10 cellular contexts compared by ENCODE assay signal in the genomic region with DNA sequence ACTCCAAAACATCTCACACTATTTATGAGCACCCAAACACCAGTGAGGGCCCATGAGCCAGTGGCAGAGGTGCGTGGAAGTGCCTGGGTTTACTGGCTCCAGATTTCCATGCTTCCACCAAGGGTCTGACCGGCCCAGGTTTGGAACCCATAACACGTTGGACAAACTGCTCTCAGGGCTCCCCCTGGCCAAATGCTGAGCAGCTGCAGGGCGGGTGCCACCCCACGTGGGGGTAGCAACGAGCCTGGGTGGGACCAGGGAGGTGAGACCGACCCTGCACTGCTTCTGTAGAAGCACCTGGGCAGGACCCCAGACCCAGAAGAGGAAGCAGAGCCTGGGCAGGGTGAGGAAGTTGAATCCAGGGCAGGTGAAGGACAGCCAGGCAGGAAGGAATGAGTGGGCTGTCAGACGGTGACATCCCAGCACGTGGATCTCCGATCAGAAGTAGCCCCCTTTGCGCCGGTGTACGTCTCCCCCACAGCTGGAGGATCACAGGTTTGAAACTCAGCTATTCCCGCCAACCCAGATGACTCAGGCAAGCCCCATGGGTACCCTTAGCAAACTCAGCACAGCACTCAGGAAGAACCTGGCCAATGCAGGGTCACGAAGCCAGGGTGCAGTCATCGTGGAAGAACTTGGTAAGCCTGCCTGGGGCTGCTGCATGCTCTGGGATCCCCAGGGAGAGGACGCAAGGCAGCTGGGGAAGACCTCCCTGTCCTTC.
A peak's percentile ranks its signal among the peaks of the same experiment; 100 is the strongest.
DNase-seq lines count a peak whose midpoint lies in the region; ATAC-seq and TF ChIP-seq lines count a peak whose summit lies in the region.
"Had no signal": no experiment of that assay in that cellular context is flagged by ENCODE, and none has a peak within 500 bp of the region (broad histone marks: within the 10 kb centered on the region; RNA-seq: fewer than 3 reads in every experiment).

No MANE protein-coding gene starts in this region.

- no peaks in the 10 kb centered on the region for H3K9me2 ChIP-seq in PC-9 (ENCODE audit: insufficient read depth)

- no peak for TF ChIP-seq POLR2A in suprapubic skin (IDR thresholded peaks at IDR 0.05)

- no peak overlapping the region for H2AFZ ChIP-seq in PC-9

- intact Hi-C loops in left ventricle myocardium superior (cut with micrococcal nuclease) (no loop called here), left cardiac atrium (cut with DNase I) (loop anchor here in 1 of 2 donors (5.0 kb wide), 1 partner anchor 33 kb away; no protein-coding TSS in a partner anchor), PC-9 (cut with micrococcal nuclease; ENCODE audit: unreplicated experiment) (loop anchor here (2.0 kb wide), 1 partner anchor 135 kb away; no protein-coding TSS in a partner anchor), upper lobe of right lung (cut with DNase I) (no loop called here)

- TF ChIP-seq EP300 in suprapubic skin (IDR thresholded peaks at IDR 0.05), result no peak

- H3K9me3 ChIP-seq in PC-9 (ENCODE audit: insufficient read depth, low read depth) (no peaks in the 10 kb centered on the region), upper lobe of right lung (no peaks in the 10 kb centered on the region), suprapubic skin (no peaks in the 10 kb centered on the region), BE2C (peaks cover 5% of the 10 kb centered on the region; the same call in 1 of the 2 replicates)

- no TSS peak for BruUV-seq in PC-9 (replicated peaks; lab: Mats Ljungman, UMichigan)

- TF ChIP-seq CTCF in PC-9 (conservative IDR thresholded peaks at IDR 0.05), result no peak
- no peak for TF ChIP-seq CTCF in fibroblast of the aortic adventitia (IDR thresholded peaks at IDR 0.05; ENCODE audit: insufficient read depth, low read length)
- no peak for TF ChIP-seq CTCF in upper lobe of right lung (IDR thresholded peaks at IDR 0.05)
- no peak for TF ChIP-seq CTCF in suprapubic skin (IDR thresholded peaks at IDR 0.05)
- TF ChIP-seq CTCF in BE2C (IDR thresholded peaks at IDR 0.05; ENCODE audit: low read depth, low read length), result no peak; the same call in 1 of the 2 replicates

- POLR2A ChIA-PET in PC-9 (lab: Charles Lee; ENCODE audit: unreplicated experiment), result no interaction called here

- peaks cover 25% of the 10 kb centered on the region; the same call in 1 of the 2 replicates for H3F3A ChIP-seq in PC-9 (ENCODE audit: insufficient read depth, low read depth)

- CTCF ChIA-PET in PC-9 (lab: Charles Lee), result no interaction called here

- 86% methylated on average over 16 of the region's 17 CpGs for WGBS in suprapubic skin

- peaks cover 14% of the 10 kb centered on the region for H3K36me3 ChIP-seq in PC-9 (ENCODE audit: low read depth)
- peaks cover 8% of the 10 kb centered on the region for H3K36me3 ChIP-seq in upper lobe of right lung
- H3K36me3 ChIP-seq in suprapubic skin, result no peaks in the 10 kb centered on the region
- H3K36me3 ChIP-seq in BE2C, result no peaks in the 10 kb centered on the region

- DNase-seq in left ventricle myocardium superior (no peak), left cardiac atrium (no peak), PC-9 (no peak), fibroblast of the aortic adventitia (ENCODE audit: low read depth) (peak; percentile 26), upper lobe of right lung (no peak), suprapubic skin (ENCODE audit: low spot score in 2 of 2) (no peak), OCI-M2 (lab: John Stamatoyannopoulos, UW; ENCODE audit: unreplicated experiment) (no peak), BE2C (no peak)
- DNase-seq: hippocampal formation, NCI-H526 had no signal

- H3K4me3 ChIP-seq in PC-9 (peak overlapping the region; percentile 7; the same call in 1 of the 2 replicates), fibroblast of the aortic adventitia (ENCODE audit: low read depth, low read length) (no peak overlapping the region), upper lobe of right lung (no peak overlapping the region), suprapubic skin (no peak overlapping the region), BE2C (ENCODE audit: low read depth, low read length) (no peak overlapping the region)

- H4K20me1 ChIP-seq in PC-9 (ENCODE audit: insufficient read depth), result peaks cover 37% of the 10 kb centered on the region

- peak overlapping the region; percentile 69 for H3K4me2 ChIP-seq in PC-9

- H3K79me2 ChIP-seq in PC-9 (ENCODE audit: low read depth), result 0 out of 2 replicates have a peak, but pooled peaks cover 14% of the 10 kb centered on the region

- peaks cover 29% of the 10 kb centered on the region for H3K4me1 ChIP-seq in PC-9 (replicated peaks; ENCODE audit: insufficient read depth)
- peaks cover 76% of the 10 kb centered on the region for H3K4me1 ChIP-seq in upper lobe of right lung
- H3K4me1 ChIP-seq in suprapubic skin, result peaks cover 26% of the 10 kb centered on the region
- no peaks in the 10 kb centered on the region for H3K4me1 ChIP-seq in BE2C

- H3K27me3 ChIP-seq in PC-9 (ENCODE audit: insufficient read depth, low read depth), result no peaks in the 10 kb centered on the region
- no peaks in the 10 kb centered on the region for H3K27me3 ChIP-seq in upper lobe of right lung
- no peaks in the 10 kb centered on the region for H3K27me3 ChIP-seq in suprapubic skin
- no peaks in the 10 kb centered on the region for H3K27me3 ChIP-seq in BE2C

- H3K27ac ChIP-seq in PC-9, result peak overlapping the region; percentile 74
- peak overlapping the region; percentile 17 for H3K27ac ChIP-seq in upper lobe of right lung
- H3K27ac ChIP-seq in suprapubic skin, result no peak overlapping the region

- ATAC-seq in left ventricle myocardium superior, result peak; percentile 3
- no peak for ATAC-seq in left cardiac atrium
- ATAC-seq in upper lobe of right lung, result no peak
